ENCODE assay signal across 20 cellular contexts in the genomic region with DNA sequence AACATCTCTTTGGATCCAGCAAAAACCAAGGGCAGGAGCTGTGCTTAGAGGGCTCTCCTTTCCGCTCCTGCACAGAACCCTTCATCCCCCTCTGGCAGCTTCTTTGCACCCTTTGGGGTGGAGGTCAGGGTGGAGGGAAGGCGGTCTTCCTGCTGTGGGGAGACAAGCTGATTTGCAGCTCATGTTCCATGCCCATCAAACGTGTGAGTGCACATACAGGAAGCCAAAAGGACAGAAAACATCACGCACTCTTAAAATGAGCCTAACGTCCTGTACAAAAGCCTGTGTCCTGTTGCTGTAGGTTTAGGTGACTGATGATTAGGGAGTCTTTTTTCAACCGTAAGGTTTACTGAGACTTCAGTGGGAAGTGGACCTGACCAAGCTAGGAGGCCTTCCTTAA.
A peak's percentile ranks its signal among the peaks of the same experiment; 100 is the strongest.
DNase-seq lines count a peak whose midpoint lies in the region; ATAC-seq and TF ChIP-seq lines count a peak whose summit lies in the region.
"Had no signal": no experiment of that assay in that cellular context is flagged by ENCODE, and none has a peak within 500 bp of the region (broad histone marks: within the 10 kb centered on the region; RNA-seq: fewer than 3 reads in every experiment).

No MANE protein-coding gene starts in this region.

- no peak overlapping the region for H3K4me3 Mint-ChIP-seq in activated T-cell treated with anti-CD3 and anti-CD28 coated beads, Interleukin-2, amount 50 U/mL, for 24 hours
- H3K4me3 Mint-ChIP-seq in activated T-cell treated with anti-CD3 and anti-CD28 coated beads, Interleukin-2, amount 50 U/mL, for 4 hours = no peak overlapping the region
- H3K4me3 Mint-ChIP-seq in activated CD8-positive, alpha-beta T cell treated with anti-CD3 and anti-CD28 coated beads for 36 hours = no peak overlapping the region
- H3K4me3 Mint-ChIP-seq in activated T-helper 2 cell treated with anti-CD3 and anti-CD28 coated beads, Interferon-gamma antibody, Interleukin-2, Interleukin-4, amounts not matched to agents 10 μg/mL and 5 μg/mL and 100 μg/mL, durations not matched to agents 14 hours and 24 hours and 36 hours (ENCODE audit: low read depth) = no peak overlapping the region
- H3K4me3 Mint-ChIP-seq in naive thymus-derived CD8-positive, alpha-beta T cell = peak overlapping the region in 6 of 10 donors; percentile 38 to 75 (median 57)

- H3K27ac Mint-ChIP-seq in activated T-cell treated with anti-CD3 and anti-CD28 coated beads, Interleukin-2, amount 50 U/mL, for 24 hours = peak overlapping the region; percentile 61
- peak overlapping the region; percentile 22 for H3K27ac Mint-ChIP-seq in activated CD8-positive, alpha-beta T cell treated with anti-CD3 and anti-CD28 coated beads for 36 hours
- H3K27ac Mint-ChIP-seq in activated T-helper 2 cell treated with anti-CD3 and anti-CD28 coated beads, Interferon-gamma antibody, Interleukin-2, Interleukin-4, amounts not matched to agents 10 μg/mL and 5 μg/mL and 100 μg/mL, durations not matched to agents 14 hours and 24 hours and 36 hours = peak overlapping the region; percentile 47
- peak overlapping the region in 6 of 10 donors; percentile 80 to 89 (median 85) for H3K27ac Mint-ChIP-seq in naive thymus-derived CD8-positive, alpha-beta T cell

- H3K36me3 Mint-ChIP-seq in activated T-cell treated with anti-CD3 and anti-CD28 coated beads, Interleukin-2, amount 50 U/mL, for 24 hours (ENCODE audit: low read depth) = peaks cover 87% of the 10 kb centered on the region
- H3K36me3 Mint-ChIP-seq in activated T-cell treated with anti-CD3 and anti-CD28 coated beads, Interleukin-2, amount 50 U/mL, for 4 hours (ENCODE audit: insufficient read depth) = peaks cover 48% of the 10 kb centered on the region
- H3K36me3 Mint-ChIP-seq in activated CD8-positive, alpha-beta T cell treated with anti-CD3 and anti-CD28 coated beads for 36 hours (ENCODE audit: low read depth) = peaks cover 52% of the 10 kb centered on the region
- peaks cover 73% of the 10 kb centered on the region for H3K36me3 Mint-ChIP-seq in activated T-helper 2 cell treated with anti-CD3 and anti-CD28 coated beads, Interferon-gamma antibody, Interleukin-2, Interleukin-4, amounts not matched to agents 10 μg/mL and 5 μg/mL and 100 μg/mL, durations not matched to agents 14 hours and 24 hours and 36 hours (ENCODE audit: low read depth)
- H3K36me3 Mint-ChIP-seq in naive thymus-derived CD8-positive, alpha-beta T cell = peaks cover 35 to 80% (median 56%) of the 10 kb centered on the region in 3 donors

- TF ChIP-seq CTCF in activated CD8-positive, alpha-beta T cell treated with anti-CD3 and anti-CD28 coated beads for 36 hours (IDR thresholded peaks at IDR 0.05) = no peak
- TF ChIP-seq CTCF in GM10248 (IDR thresholded peaks at IDR 0.05; ENCODE audit: control extremely low read depth, extremely low read depth, low read depth, missing control alignments) = no peak

- no peaks in the 10 kb centered on the region for H3K27me3 Mint-ChIP-seq in activated T-cell treated with anti-CD3 and anti-CD28 coated beads, Interleukin-2, amount 50 U/mL, for 24 hours
- H3K27me3 Mint-ChIP-seq in activated T-cell treated with anti-CD3 and anti-CD28 coated beads, Interleukin-2, amount 50 U/mL, for 4 hours (ENCODE audit: low read depth) = no peaks in the 10 kb centered on the region
- H3K27me3 Mint-ChIP-seq in activated CD8-positive, alpha-beta T cell treated with anti-CD3 and anti-CD28 coated beads for 36 hours = no peaks in the 10 kb centered on the region
- H3K27me3 Mint-ChIP-seq in activated T-helper 2 cell treated with anti-CD3 and anti-CD28 coated beads, Interferon-gamma antibody, Interleukin-2, Interleukin-4, amounts not matched to agents 10 μg/mL and 5 μg/mL and 100 μg/mL, durations not matched to agents 14 hours and 24 hours and 36 hours (ENCODE audit: low read depth) = no peaks in the 10 kb centered on the region
- H3K27me3 Mint-ChIP-seq in naive thymus-derived CD8-positive, alpha-beta T cell = no peaks in the 10 kb centered on the region

- peaks cover 4% of the 10 kb centered on the region for H3K9me3 Mint-ChIP-seq in activated T-cell treated with anti-CD3 and anti-CD28 coated beads, Interleukin-2, amount 50 U/mL, for 24 hours
- peaks cover 3% of the 10 kb centered on the region for H3K9me3 Mint-ChIP-seq in activated T-cell treated with anti-CD3 and anti-CD28 coated beads, Interleukin-2, amount 50 U/mL, for 4 hours
- H3K9me3 Mint-ChIP-seq in activated CD8-positive, alpha-beta T cell treated with anti-CD3 and anti-CD28 coated beads for 36 hours = peaks cover 7% of the 10 kb centered on the region
- H3K9me3 Mint-ChIP-seq in activated T-helper 2 cell treated with anti-CD3 and anti-CD28 coated beads, Interferon-gamma antibody, Interleukin-2, Interleukin-4, amounts not matched to agents 10 μg/mL and 5 μg/mL and 100 μg/mL, durations not matched to agents 14 hours and 24 hours and 36 hours = peaks cover 26% of the 10 kb centered on the region
- H3K9me3 Mint-ChIP-seq in naive thymus-derived CD8-positive, alpha-beta T cell = peaks cover 0 to 13% (median 2%) of the 10 kb centered on the region in 9 donors

- H3K4me1 Mint-ChIP-seq in activated T-cell treated with anti-CD3 and anti-CD28 coated beads, Interleukin-2, amount 50 U/mL, for 24 hours (ENCODE audit: low read depth) = peaks cover 49% of the 10 kb centered on the region
- peaks cover 26% of the 10 kb centered on the region for H3K4me1 Mint-ChIP-seq in activated T-cell treated with anti-CD3 and anti-CD28 coated beads, Interleukin-2, amount 50 U/mL, for 4 hours (ENCODE audit: low read depth)
- H3K4me1 Mint-ChIP-seq in activated CD8-positive, alpha-beta T cell treated with anti-CD3 and anti-CD28 coated beads for 36 hours (ENCODE audit: low read depth) = peaks cover 34% of the 10 kb centered on the region
- H3K4me1 Mint-ChIP-seq in activated T-helper 2 cell treated with anti-CD3 and anti-CD28 coated beads, Interferon-gamma antibody, Interleukin-2, Interleukin-4, amounts not matched to agents 10 μg/mL and 5 μg/mL and 100 μg/mL, durations not matched to agents 14 hours and 24 hours and 36 hours (ENCODE audit: low read depth) = peaks cover 45% of the 10 kb centered on the region
- peaks cover 26 to 61% (median 53%) of the 10 kb centered on the region in 4 donors for H3K4me1 Mint-ChIP-seq in naive thymus-derived CD8-positive, alpha-beta T cell

- DNase-seq in activated T-cell treated with anti-CD3 and anti-CD28 coated beads, Interleukin-2, amount 50 U/mL, for 24 hours = no peak
- no peak for DNase-seq in activated T-cell treated with anti-CD3 and anti-CD28 coated beads, Interleukin-2, amount 50 U/mL, for 4 hours
- DNase-seq in activated CD8-positive, alpha-beta T cell treated with anti-CD3 and anti-CD28 coated beads for 36 hours = no peak
- no peak for DNase-seq in activated T-helper 2 cell treated with anti-CD3 and anti-CD28 coated beads, Interferon-gamma antibody, Interleukin-2, Interleukin-4, amounts not matched to agents 10 μg/mL and 5 μg/mL and 100 μg/mL, durations not matched to agents 14 hours and 24 hours and 36 hours (ENCODE audit: low spot score)
- DNase-seq in naive thymus-derived CD8-positive, alpha-beta T cell = peak in 2 of 10 donors; percentile 19 to 22
- no peak for DNase-seq in GM10248 (ENCODE audit: extremely low spot score)
- DNase-seq: BE2C, EL, GF-D8, KBM-7, MM.1S, NCI-H1048, NCI-H1417 treated with DMSO at 0.1 percent for 48 hours, NCI-H187, NCI-H2107, NCI-H446 treated with DMSO at 0.1 percent for 48 hours, NCI-H526 treated with DMSO at 0.1 percent for 48 hours, OCI-M1 had no signal

- POLR2A ChIA-PET in activated CD8-positive, alpha-beta T cell treated with anti-CD3 and anti-CD28 coated beads for 36 hours (lab: Charles Lee) = interaction anchor here (0.9 kb wide), 1 partner anchor 72 kb away, joined by 3 read pairs; no protein-coding TSS in a partner anchor
- POLR2A ChIA-PET in naive thymus-derived CD8-positive, alpha-beta T cell (lab: Charles Lee) = no interaction called here
- POLR2A ChIA-PET in GM10248 (lab: Yijun Ruan, JAX) = no interaction called here

- no peak for ATAC-seq in activated T-cell treated with anti-CD3 and anti-CD28 coated beads, Interleukin-2, amount 50 U/mL, for 4 hours
- ATAC-seq in activated CD8-positive, alpha-beta T cell treated with anti-CD3 and anti-CD28 coated beads for 36 hours = no peak
- ATAC-seq in naive thymus-derived CD8-positive, alpha-beta T cell = peak in 1 of 2 donors; percentile 28
- ATAC-seq in GM21515 (IDR thresholded peaks at IDR 0.05; ENCODE audit: unreplicated experiment) = no peak
- ATAC-seq: HepG2 had no signal

- CTCF ChIA-PET in activated CD8-positive, alpha-beta T cell treated with anti-CD3 and anti-CD28 coated beads for 36 hours (lab: Charles Lee) = no interaction called here
- CTCF ChIA-PET in GM10248 (lab: Yijun Ruan, JAX) = no interaction called here

- intact Hi-C loops in activated CD8-positive, alpha-beta T cell treated with anti-CD3 and anti-CD28 coated beads for 36 hours (cut with micrococcal nuclease) = no loop called here
- intact Hi-C loops in activated T-helper 2 cell treated with anti-CD3 and anti-CD28 coated beads, Interferon-gamma antibody, Interleukin-2, Interleukin-4, amounts not matched to agents 10 μg/mL and 5 μg/mL and 100 μg/mL, durations not matched to agents 14 hours and 24 hours and 36 hours (cut with micrococcal nuclease) = loop anchor here (5.0 kb wide), 2 partner anchors 38 to 193 kb away; no protein-coding TSS in a partner anchor

Comparison
In these comparisons a context has a peak if more than half of its experiments do, and no peak if none do; other contexts are left out.
1. H3K27ac Mint-ChIP-seq: peak in every context shown above with its lines; median percentile 85 in naive thymus-derived CD8-positive, alpha-beta T cell; 61 in activated T-cell treated with anti-CD3 and anti-CD28 coated beads, Interleukin-2, amount 50 U/mL, for 24 hours; 47 in activated T-helper 2 cell treated with anti-CD3 and anti-CD28 coated beads, Interferon-gamma antibody, Interleukin-2, Interleukin-4, amounts not matched to agents 10 μg/mL and 5 μg/mL and 100 μg/mL, durations not matched to agents 14 hours and 24 hours and 36 hours; 22 in activated CD8-positive, alpha-beta T cell treated with anti-CD3 and anti-CD28 coated beads for 36 hours.
2. H3K4me3 Mint-ChIP-seq: peak in naive thymus-derived CD8-positive, alpha-beta T cell (6 of 10); none in activated T-cell treated with anti-CD3 and anti-CD28 coated beads, Interleukin-2, amount 50 U/mL, for 24 hours (single experiment), activated T-cell treated with anti-CD3 and anti-CD28 coated beads, Interleukin-2, amount 50 U/mL, for 4 hours (single experiment), activated CD8-positive, alpha-beta T cell treated with anti-CD3 and anti-CD28 coated beads for 36 hours (single experiment) and activated T-helper 2 cell treated with anti-CD3 and anti-CD28 coated beads, Interferon-gamma antibody, Interleukin-2, Interleukin-4, amounts not matched to agents 10 μg/mL and 5 μg/mL and 100 μg/mL, durations not matched to agents 14 hours and 24 hours and 36 hours (single experiment).